8 cellular contexts compared by ENCODE assay signal in the genomic region with DNA sequence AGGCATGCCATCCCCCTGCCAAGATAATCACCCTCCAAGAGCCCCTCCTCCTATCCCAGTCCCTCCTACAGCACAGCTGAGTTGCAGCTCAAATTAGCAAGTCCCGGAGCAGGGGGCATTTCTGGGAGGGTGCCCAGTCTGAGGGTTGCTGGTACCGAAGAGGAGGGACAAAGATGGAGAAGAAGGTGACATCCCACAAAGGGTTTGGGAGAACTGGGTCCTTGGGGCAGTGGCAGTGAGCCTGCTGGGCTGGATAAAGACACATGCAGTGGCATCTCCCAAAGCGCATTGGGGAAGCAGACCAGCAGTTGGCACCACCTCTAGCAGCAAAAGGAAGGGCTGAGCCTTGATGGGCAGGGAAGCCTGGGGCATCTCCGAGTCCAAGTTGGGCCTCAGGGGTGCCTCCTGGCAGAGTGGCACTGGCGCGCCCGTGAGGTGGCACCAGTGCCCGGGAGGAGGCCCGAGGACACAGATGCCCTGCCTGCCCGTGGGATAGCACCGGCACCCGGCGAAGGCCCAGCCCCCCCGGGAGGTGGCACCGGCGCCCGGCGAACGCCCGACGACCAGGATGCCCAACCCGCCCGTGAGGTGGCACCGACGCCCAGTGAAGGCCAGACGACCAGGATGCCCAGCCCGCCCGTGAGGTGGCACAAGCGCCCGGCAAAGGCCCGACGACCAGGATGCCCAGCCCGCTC. TPM values are rescaled to one million over a fixed set of nuclear protein-coding genes. Genes with fewer than 3 reads are reported as not detected.
DNase-seq lines count a peak whose midpoint lies in the region; ATAC-seq and TF ChIP-seq lines count a peak whose summit lies in the region.

No MANE protein-coding gene starts in this region.

- intact Hi-C loops in posterior vena cava (cut with DNase I): no loop called here

- H3K27me3 ChIP-seq in cardiac muscle cell: no peaks in the 10 kb centered on the region

- peaks cover 2% of the 10 kb centered on the region for H3K36me3 Mint-ChIP-seq in activated naive CD4-positive, alpha-beta T cell treated with anti-CD3 and anti-CD28 coated beads, Interleukin-2, amount 10 ng/mL, durations not matched to agents 7 days and 5 days

- no peaks in the 10 kb centered on the region for H3K9me3 ChIP-seq in cardiac muscle cell (ENCODE audit: low read depth)

- peaks cover 7% of the 10 kb centered on the region for H3K4me1 ChIP-seq in cardiac muscle cell (ENCODE audit: low read depth)

- peak overlapping the region; percentile 74 for H3K27ac Mint-ChIP-seq in activated naive CD4-positive, alpha-beta T cell treated with anti-CD3 and anti-CD28 coated beads, Interleukin-2, amount 10 ng/mL, durations not matched to agents 7 days and 5 days

- peaks cover 3% of the 10 kb centered on the region for H3K27me3 Mint-ChIP-seq in activated naive CD4-positive, alpha-beta T cell treated with anti-CD3 and anti-CD28 coated beads, Interleukin-2, amount 10 ng/mL, durations not matched to agents 7 days and 5 days

- CTCF ChIA-PET in activated naive CD4-positive, alpha-beta T cell treated with anti-CD3 and anti-CD28 coated beads, Interleukin-2, amount 10 ng/mL, durations not matched to agents 7 days and 5 days (lab: Charles Lee): interaction anchor here (1.0 to 3.1 kb wide), 5 partner anchors 12 to 62 kb away, joined by 3 to 9 read pairs (median 4); no protein-coding TSS in a partner anchor

- no peak for TF ChIP-seq CTCF in cardiac muscle cell (IDR thresholded peaks at IDR 0.05; ENCODE audit: low read depth, low read length)

- H3K4me3 Mint-ChIP-seq in activated naive CD4-positive, alpha-beta T cell treated with anti-CD3 and anti-CD28 coated beads, Interleukin-2, amount 10 ng/mL, durations not matched to agents 7 days and 5 days: peak overlapping the region; percentile 97

- DNase-seq in ACHN: peak; percentile 37
- peak; percentile 20 for DNase-seq in HT1080 (ENCODE audit: low read depth)
- peak; percentile 57 for DNase-seq in activated naive CD4-positive, alpha-beta T cell treated with anti-CD3 and anti-CD28 coated beads, Interleukin-2, amount 10 ng/mL, durations not matched to agents 7 days and 5 days
- peak; percentile 41 to 45 for DNase-seq in cardiac muscle cell (ENCODE audit: low read depth in 1 of 2, low spot score in 1 of 2)
- DNase-seq in posterior vena cava (ENCODE audit: low spot score): peak; percentile 87
- no peak for DNase-seq in NCI-H526 (lab: John Stamatoyannopoulos, UW)
- DNase-seq in activated CD4-positive, alpha-beta T cell treated with anti-CD3 and anti-CD28 coated beads, Interleukin-2, amount 50 U/mL, for 48 hours: no peak

- H3K4me1 Mint-ChIP-seq in activated naive CD4-positive, alpha-beta T cell treated with anti-CD3 and anti-CD28 coated beads, Interleukin-2, amount 10 ng/mL, durations not matched to agents 7 days and 5 days: peaks cover 52% of the 10 kb centered on the region

- H3K9me3 Mint-ChIP-seq in activated naive CD4-positive, alpha-beta T cell treated with anti-CD3 and anti-CD28 coated beads, Interleukin-2, amount 10 ng/mL, durations not matched to agents 7 days and 5 days: no peaks in the 10 kb centered on the region

- H3K4me3 ChIP-seq in cardiac muscle cell: peak overlapping the region; percentile 72

- in situ Hi-C loops in ACHN (cut with HindIII; ENCODE audit: low pct_ligation_motif_present, low pct_unique_long_range_greater_than_20kb, low sequenced_read_pairs): no loop called here

- H3K27ac ChIP-seq in cardiac muscle cell: peak overlapping the region; percentile 71

- no peak for ATAC-seq in GM19351 (IDR thresholded peaks at IDR 0.05; ENCODE audit: unreplicated experiment)

- H3K36me3 ChIP-seq in cardiac muscle cell: no peaks in the 10 kb centered on the region

RNA-seq across cellular contexts. Expression of gene TOM1L2, which starts 0.6 kb away (rescaled TPM):
- 13.5 and 17.5 TPM in 2 replicates for total RNA-seq in HT1080 (2014; rRNA removed; shearing (Covaris generic))
- 14.8 and 21.7 TPM in 2 replicates for polyA plus RNA-seq in HT1080 (2015; cell fraction: cytosol; rRNA removed)
- polyA plus RNA-seq in HT1080 (2015; cell fraction: nucleus; rRNA removed): 38.6 and 45.3 TPM in 2 replicates
- total RNA-seq in cardiac muscle cell (49.9 and 145 TPM in 2 replicates), posterior vena cava (10 to 100 TPM; 55.2 to 60.8 TPM)
- 46.4 and 55.2 TPM in 2 replicates for polyA plus RNA-seq in cardiac muscle cell

RNA-seq across cellular contexts. Expression of gene DRC3, which starts 1.1 kb away (rescaled TPM):
- 0.47 and 1.1 TPM in 2 replicates for total RNA-seq in HT1080 (2014; rRNA removed; shearing (Covaris generic))
- polyA plus RNA-seq in HT1080 (2015; cell fraction: cytosol; rRNA removed): 0.23 and 1.6 TPM in 2 replicates
- polyA plus RNA-seq in HT1080 (2015; cell fraction: nucleus; rRNA removed): 3.0 and 3.1 TPM in 2 replicates
- total RNA-seq in cardiac muscle cell (0.18 and 0.21 TPM in 2 replicates), posterior vena cava (1 to 10 TPM; 1.1 to 2.4 TPM)
- 2.4 and 4.1 TPM in 2 replicates for polyA plus RNA-seq in cardiac muscle cell

Comparison
In these comparisons a context has a peak if more than half of its experiments do, and no peak if none do; other contexts are left out.
1. DNase-seq: peak in ACHN (single experiment), HT1080 (single experiment), activated naive CD4-positive, alpha-beta T cell treated with anti-CD3 and anti-CD28 coated beads, Interleukin-2, amount 10 ng/mL, durations not matched to agents 7 days and 5 days (single experiment), cardiac muscle cell (2 of 2) and posterior vena cava (single experiment); none in NCI-H526 (0 of 2) and activated CD4-positive, alpha-beta T cell treated with anti-CD3 and anti-CD28 coated beads, Interleukin-2, amount 50 U/mL, for 48 hours (0 of 2).